In the genomic region with DNA sequence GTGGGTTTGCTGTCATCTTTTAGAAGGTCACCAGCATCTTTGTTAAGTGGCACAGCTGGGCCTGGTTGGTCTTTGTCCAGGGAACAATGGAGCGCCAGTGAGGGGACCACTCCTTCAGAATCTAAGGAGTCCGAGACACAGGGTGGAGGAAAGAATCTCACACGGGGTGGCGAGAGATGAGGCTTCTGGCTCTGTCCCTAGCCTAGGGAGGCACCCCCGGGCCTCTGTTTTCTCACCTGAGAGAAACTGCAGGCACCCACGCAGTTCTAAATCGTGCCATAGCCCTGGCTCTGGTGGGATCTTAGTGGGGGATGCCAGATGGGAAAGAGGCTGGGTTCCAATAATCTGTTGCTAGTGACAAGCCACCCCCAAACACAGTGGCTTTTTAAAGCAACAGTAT, we compare ENCODE assay signal across 25 cellular contexts.
"Had no signal": no experiment of that assay in that cellular context is flagged by ENCODE, and none has a peak within 500 bp of the region (broad histone marks: within the 10 kb centered on the region; RNA-seq: fewer than 3 reads in every experiment).

No MANE protein-coding gene starts in this region.

- ATAC-seq: activated naive CD4-positive, alpha-beta T cell treated with anti-CD3 and anti-CD28 coated beads, Interleukin-2, amount 50 U/mL, for 72 hours; activated naive CD8-positive, alpha-beta T cell treated with anti-CD3 and anti-CD28 coated beads, Interleukin-2, amount 50 U/mL, for 24 hours; activated T-cell treated with anti-CD3 and anti-CD28 coated beads, Interleukin-2, amount 50 U/mL, for 4 hours; activated T-cell treated with anti-CD3 and anti-CD28 coated beads, Interleukin-2, amount 50 U/mL, for 72 hours; activated T-helper 17 cell treated with anti-CD3 and anti-CD28 coated beads, Interleukin-2, amount 50 U/mL, for 72 hours; body of pancreas had no signal

- DNase-seq: activated effector memory CD4-positive, alpha-beta T cell treated with anti-CD3 and anti-CD28 coated beads, Interleukin-2, amount 50 U/mL, for 16 hours; activated effector memory CD4-positive, alpha-beta T cell treated with Interleukin-2 at 50 U/mL for 16 hours; activated gamma-delta T cell; activated gamma-delta T cell treated with Interleukin-2 at 50 U/mL for 16 hours; activated naive CD4-positive, alpha-beta T cell; activated naive CD4-positive, alpha-beta T cell treated with anti-CD3 and anti-CD28 coated beads for 36 hours; activated naive CD4-positive, alpha-beta T cell treated with anti-CD3 and anti-CD28 coated beads, Interleukin-2, amount 10 ng/mL, durations not matched to agents 7 days and 5 days; activated naive CD4-positive, alpha-beta T cell treated with anti-CD3 and anti-CD28 coated beads, Interleukin-2, amount 50 U/mL, for 16 hours; activated naive CD4-positive, alpha-beta T cell treated with Interleukin-2 at 50 U/mL for 16 hours; activated naive CD8-positive, alpha-beta T cell treated with anti-CD3 and anti-CD28 coated beads for 36 hours; activated naive CD8-positive, alpha-beta T cell treated with anti-CD3 and anti-CD28 coated beads, Interleukin-2, amount 10 ng/mL, durations not matched to agents 7 days and 5 days; activated naive CD8-positive, alpha-beta T cell treated with anti-CD3 and anti-CD28 coated beads, Interleukin-2, amount 50 U/mL, for 24 hours; activated T-cell treated with anti-CD3 and anti-CD28 coated beads, Interleukin-2, amount 50 U/mL, for 24 hours; activated T-cell treated with anti-CD3 and anti-CD28 coated beads, Interleukin-2, amount 50 U/mL, for 4 hours; activated T-cell treated with anti-CD3 and anti-CD28 coated beads, Interleukin-2, amount 50 U/mL, for 48 hours; activated T-cell treated with anti-CD3 and anti-CD28 coated beads, Interleukin-2, amount 50 U/mL, for 72 hours; adrenal gland; amniotic stem cell; aorta; body of pancreas; brain microvascular endothelial cell; central memory CD4-positive, alpha-beta T cell; cerebellar nuclear complex had no signal
